In genomic region chr18:28065031-28065792, GRCh38 we compare ENCODE assay signal across 13 cellular contexts.
DNase-seq lines count a peak whose midpoint lies in the region; TF ChIP-seq lines count a peak whose summit lies in the region.
"Had no signal": no experiment of that assay in that cellular context is flagged by ENCODE, and none has a peak within 500 bp of the region (broad histone marks: within the 10 kb centered on the region; RNA-seq: fewer than 3 reads in every experiment).

No MANE protein-coding gene starts in this region.

- DNase-seq in AG08395 (ENCODE audit: low spot score) = peak; percentile 72
- DNase-seq in HFF-Myc (ENCODE audit: extremely low read depth, low read depth) = peak; percentile 42
- DNase-seq in brain microvascular endothelial cell = peak; percentile 93
- DNase-seq in iris pigment epithelial cell (ENCODE audit: low read depth) = peak; percentile 87
- no peak for DNase-seq in activated naive CD8-positive, alpha-beta T cell treated with anti-CD3 and anti-CD28 coated beads for 36 hours
- DNase-seq in activated T-cell treated with anti-CD3 and anti-CD28 coated beads for 4 hours = no peak
- no peak for DNase-seq in activated naive CD4-positive, alpha-beta T cell treated with anti-CD3 and anti-CD28 coated beads, Interleukin-2, amount 50 U/mL, for 16 hours
- DNase-seq in activated CD8-positive, alpha-beta memory T cell treated with anti-CD3 and anti-CD28 coated beads for 24 hours = no peak
- DNase-seq: activated CD8-positive, alpha-beta T cell treated with anti-CD3 and anti-CD28 coated beads for 36 hours; naive thymus-derived CD4-positive, alpha-beta T cell; NCI-H146; SHP77 treated with DMSO at 0.1 percent for 48 hours had no signal

- H3K27me3 Mint-ChIP-seq in activated naive CD8-positive, alpha-beta T cell treated with anti-CD3 and anti-CD28 coated beads for 36 hours = no peaks in the 10 kb centered on the region
- H3K27me3 Mint-ChIP-seq: activated CD8-positive, alpha-beta T cell treated with anti-CD3 and anti-CD28 coated beads for 36 hours; naive thymus-derived CD4-positive, alpha-beta T cell had no signal

- H3K36me3 ChIP-seq in brain microvascular endothelial cell (replicated peaks) = no peaks in the 10 kb centered on the region
- H3K36me3 ChIP-seq: tibial nerve had no signal

- in situ Hi-C loops in brain microvascular endothelial cell (cut with HindIII; ENCODE audit: low pct_ligation_motif_present, low sequenced_read_pairs) = no loop called here

- H3K27me3 ChIP-seq in brain microvascular endothelial cell (replicated peaks) = no peaks in the 10 kb centered on the region
- H3K27me3 ChIP-seq: tibial nerve had no signal

- no peaks in the 10 kb centered on the region for H3K36me3 Mint-ChIP-seq in activated naive CD8-positive, alpha-beta T cell treated with anti-CD3 and anti-CD28 coated beads for 36 hours
- H3K36me3 Mint-ChIP-seq: naive thymus-derived CD4-positive, alpha-beta T cell had no signal

- H3K27ac Mint-ChIP-seq in activated naive CD8-positive, alpha-beta T cell treated with anti-CD3 and anti-CD28 coated beads for 36 hours = no peak overlapping the region
- H3K27ac Mint-ChIP-seq: activated CD8-positive, alpha-beta T cell treated with anti-CD3 and anti-CD28 coated beads for 36 hours; naive thymus-derived CD4-positive, alpha-beta T cell had no signal

- H3K27ac ChIP-seq in brain microvascular endothelial cell = peak overlapping the region; percentile 94
- H3K27ac ChIP-seq: tibial nerve had no signal

- no peak overlapping the region for H3K4me3 ChIP-seq in HFF-Myc (replicated peaks; ENCODE audit: low read depth, low read length)
- H3K4me3 ChIP-seq in brain microvascular endothelial cell (ENCODE audit: low read depth, low read length) = no peak overlapping the region
- H3K4me3 ChIP-seq: tibial nerve had no signal

- no peak for TF ChIP-seq CTCF in HFF-Myc (IDR thresholded peaks at IDR 0.05; ENCODE audit: low read depth, low read length, missing control alignments)
- TF ChIP-seq CTCF in brain microvascular endothelial cell (IDR thresholded peaks at IDR 0.05; ENCODE audit: low read depth, low read length, missing control alignments) = no peak

- H3K4me3 Mint-ChIP-seq in activated naive CD8-positive, alpha-beta T cell treated with anti-CD3 and anti-CD28 coated beads for 36 hours = no peak overlapping the region
- H3K4me3 Mint-ChIP-seq: activated CD8-positive, alpha-beta T cell treated with anti-CD3 and anti-CD28 coated beads for 36 hours; naive thymus-derived CD4-positive, alpha-beta T cell had no signal

- peaks cover 8% of the 10 kb centered on the region for H3K9me3 Mint-ChIP-seq in activated naive CD8-positive, alpha-beta T cell treated with anti-CD3 and anti-CD28 coated beads for 36 hours

- no peaks in the 10 kb centered on the region for H3K4me1 Mint-ChIP-seq in activated naive CD8-positive, alpha-beta T cell treated with anti-CD3 and anti-CD28 coated beads for 36 hours
- H3K4me1 Mint-ChIP-seq: naive thymus-derived CD4-positive, alpha-beta T cell had no signal

Comparison
In these comparisons a context has a peak if more than half of its experiments do, and no peak if none do; other contexts are left out.
1. DNase-seq: peak in AG08395 (single experiment), HFF-Myc (single experiment), brain microvascular endothelial cell (single experiment) and iris pigment epithelial cell (single experiment); none in activated naive CD8-positive, alpha-beta T cell treated with anti-CD3 and anti-CD28 coated beads for 36 hours (single experiment), activated T-cell treated with anti-CD3 and anti-CD28 coated beads for 4 hours (single experiment), activated naive CD4-positive, alpha-beta T cell treated with anti-CD3 and anti-CD28 coated beads, Interleukin-2, amount 50 U/mL, for 16 hours (single experiment) and activated CD8-positive, alpha-beta memory T cell treated with anti-CD3 and anti-CD28 coated beads for 24 hours (single experiment).